ENCODE assay signal across 8 cellular contexts in the genomic region with DNA sequence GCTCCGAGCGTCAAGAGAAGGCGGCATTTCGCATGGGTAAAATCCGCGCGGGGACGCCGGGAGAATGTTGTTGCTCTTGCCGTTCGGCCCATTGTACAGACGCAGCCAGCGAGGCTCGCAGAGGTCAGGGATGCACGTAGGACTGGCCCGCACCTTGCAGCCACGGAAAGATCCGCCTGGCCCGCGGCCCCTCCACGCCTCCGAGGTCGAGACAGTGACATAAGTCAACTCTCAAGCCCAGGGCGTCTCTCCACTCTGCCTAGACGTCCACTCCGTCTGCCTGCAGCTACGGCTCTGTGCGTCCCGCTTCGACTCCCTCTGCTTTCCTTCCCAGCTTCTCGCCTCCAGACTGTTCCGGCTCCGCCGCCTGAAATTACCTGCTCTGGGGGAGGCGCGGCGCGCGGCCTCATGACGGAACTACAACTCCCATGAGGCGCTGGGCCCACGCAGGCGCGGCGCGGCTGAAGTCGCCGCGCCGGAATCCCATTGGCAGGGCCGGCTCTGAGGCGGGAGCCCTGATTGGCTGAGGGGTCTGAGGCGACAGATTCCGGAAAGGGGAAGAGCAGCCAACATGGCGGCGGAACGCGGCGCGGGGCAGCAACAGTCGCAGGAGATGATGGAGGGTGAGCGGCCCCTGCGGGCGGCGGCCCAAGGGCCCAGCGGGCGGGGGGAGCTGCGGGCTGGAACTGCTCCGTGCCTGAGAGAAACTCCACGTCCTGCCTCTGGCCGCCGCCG. TPM values are rescaled to one million over a fixed set of nuclear protein-coding genes. Genes with fewer than 3 reads are reported as not detected.
A peak's percentile ranks its signal among the peaks of the same experiment; 100 is the strongest.
DNase-seq lines count a peak whose midpoint lies in the region; ATAC-seq, FAIRE-seq and TF ChIP-seq lines count a peak whose summit lies in the region.

Gene PPP1R7, plus strand, starts transcription at position 543 of the 735 bp plus-strand sequence. Its CDS starts 29 bp downstream, at position 572.

- TF ChIP-seq EP300 in HepG2 (IDR thresholded peaks at IDR 0.05; ENCODE audit: low read depth in 2 of 2, low read length in 2 of 2) (no peak; a peak in 1 of 4 replicates), HepG2 (CRISPR knock-in tag; IDR thresholded peaks at IDR 0.05; ENCODE audit: borderline replicate concordance) (no peak)

- intact Hi-C loops in dendritic cell treated with granulocyte-macrophage colony-stimulating factor and Interleukin-4, amounts not matched to agents 40 ng/mL and 50 ng/mL, for 4 days (cut with micrococcal nuclease), result loop anchor here (5.0 kb wide), 2 partner anchors 48 to 362 kb away; partner anchors contain the start of gene MTERF4
- intact Hi-C loops in HepG2 (cut with micrococcal nuclease; ENCODE audit: unreplicated experiment), result loop anchor here (1.0 to 2.0 kb wide), 4 partner anchors 47 to 72 kb away; partner anchors contain the start of gene MTERF4

- ATAC-seq in GM19372 (IDR thresholded peaks at IDR 0.05; ENCODE audit: low read depth, unreplicated experiment), result peak; percentile 67
- ATAC-seq in HG03558 (IDR thresholded peaks at IDR 0.05; ENCODE audit: extremely low read depth, unreplicated experiment), result peak; percentile 43
- ATAC-seq in HepG2, result peak; percentile 87

- CTCF ChIA-PET in HepG2 (lab: Yijun Ruan, JAX; ENCODE audit: low intra/inter-chr PET ratio, low total read pairs), result interaction anchor here (1.9 kb wide), 1 partner anchor 72 kb away, joined by 9 read pairs; no protein-coding TSS in a partner anchor

- FAIRE-seq in HepG2 (lab: Jason Lieb, UNC), result peak; percentile 85

- peak within 1 kb of the TSS; percentile 85 for H3K4me3 Mint-ChIP-seq in dendritic cell treated with granulocyte-macrophage colony-stimulating factor and Interleukin-4, amounts not matched to agents 40 ng/mL and 50 ng/mL, for 4 days

- H3K4me3 ChIP-seq in HepG2 (replicated peaks in 1 of 3; ENCODE audit: insufficient read depth in 1 of 3, low read depth in 2 of 3, low read length in 3 of 3), result peak within 1 kb of the TSS; percentile 83 to 96 (median 91)

- 0% methylated on average over 39 of the region's 73 CpGs for WGBS in HepG2 (ENCODE audit: low lambda C conversion rate)

- no TSS peak for BruUV-seq in HepG2 (replicated peaks; lab: Mats Ljungman, UMichigan)

- POLR2A ChIA-PET in HepG2 (lab: Yijun Ruan, JAX), result interaction anchor here (0.7 to 2.7 kb wide), 18 partner anchors 14 to 460 kb away, joined by 3 to 21 read pairs (median 4); partner anchors contain the start of gene MTERF4

- peaks cover 8% of the 10 kb centered on the region for H3K27me3 Mint-ChIP-seq in dendritic cell treated with granulocyte-macrophage colony-stimulating factor and Interleukin-4, amounts not matched to agents 40 ng/mL and 50 ng/mL, for 4 days

- peak within 1 kb of the TSS; percentile 99 for H3K4me2 ChIP-seq in HepG2 (ENCODE audit: low read depth, low read length)

- peak within 1 kb of the TSS; percentile 81 for H3K9ac ChIP-seq in HepG2 (ENCODE audit: insufficient read depth, low read depth, low read length)

- H4K20me1 ChIP-seq in HepG2 (ENCODE audit: insufficient read depth, low read length), result no peaks in the 10 kb centered on the region

- TF ChIP-seq POLR2A in HepG2 (IDR thresholded peaks at IDR 0.05; ENCODE audit: insufficient read depth in 1 of 2, low read depth in 2 of 2, low read length in 2 of 2), result peak; percentile 72 to 90

- peak; percentile 70 for TF ChIP-seq CTCF in HepG2 (CRISPR knock-in tag; IDR thresholded peaks at IDR 0.05)

- H3K27me3 ChIP-seq in HepG2 (ENCODE audit: control insufficient read depth in 1 of 2, insufficient read depth in 2 of 2, low read length in 2 of 2), result no peaks in the 10 kb centered on the region; a peak in 1 of 5 replicates

- TF ChIP-seq RAD21 in HepG2 (CRISPR knock-in tag; IDR thresholded peaks at IDR 0.05), result peak; percentile 84

- H3K9me3 Mint-ChIP-seq in dendritic cell treated with granulocyte-macrophage colony-stimulating factor and Interleukin-4, amounts not matched to agents 40 ng/mL and 50 ng/mL, for 4 days, result no peaks in the 10 kb centered on the region

- peak within 1 kb of the TSS; percentile 83 for H3K27ac Mint-ChIP-seq in dendritic cell treated with granulocyte-macrophage colony-stimulating factor and Interleukin-4, amounts not matched to agents 40 ng/mL and 50 ng/mL, for 4 days

- peaks cover 3 to 11% of the 10 kb centered on the region in 2 experiments; a peak in 3 of 5 replicates for H3K36me3 ChIP-seq in HepG2 (replicated peaks in 1 of 2; ENCODE audit: control insufficient read depth in 1 of 2, insufficient read depth in 2 of 2, low read length in 2 of 2)

- peak within 1 kb of the TSS; percentile 36 for H3K27ac ChIP-seq in HepG2 (ENCODE audit: extremely low read length, insufficient read depth, low read length)

- H3K4me1 ChIP-seq in HepG2 (ENCODE audit: insufficient read depth, low read length), result peaks cover 25% of the 10 kb centered on the region

- H2AFZ ChIP-seq in HepG2 (ENCODE audit: low read length), result peak within 1 kb of the TSS; percentile 87

- H3K4me1 Mint-ChIP-seq in dendritic cell treated with granulocyte-macrophage colony-stimulating factor and Interleukin-4, amounts not matched to agents 40 ng/mL and 50 ng/mL, for 4 days (ENCODE audit: low read depth), result peaks cover 51% of the 10 kb centered on the region

- peaks cover 37% of the 10 kb centered on the region for H3K36me3 Mint-ChIP-seq in dendritic cell treated with granulocyte-macrophage colony-stimulating factor and Interleukin-4, amounts not matched to agents 40 ng/mL and 50 ng/mL, for 4 days (ENCODE audit: low read depth)

- peaks cover 22% of the 10 kb centered on the region for H3K79me2 ChIP-seq in HepG2 (ENCODE audit: insufficient read depth, low read length)

- in situ Hi-C loops in HepG2 (cut with HindIII; ENCODE audit: extremely low pct_ligation_motif_present, low pct_unique_long_range_greater_than_20kb), result no loop called here

- DNase-seq in CD1c-positive myeloid dendritic cell (ENCODE audit: extremely low spot score) (peak; percentile 98), NCI-H748 treated with DMSO at 0.1 percent for 48 hours (lab: John Stamatoyannopoulos, UW) (peak; percentile 89), HepG2 (ENCODE audit: low spot score) (peak; percentile 94)
- peak; percentile 82 to 92 for DNase-seq in activated CD4-positive, alpha-beta T cell treated with anti-CD3 and anti-CD28 coated beads, Interleukin-2, amount 50 U/mL, for 24 hours (ENCODE audit: low read depth in 1 of 2, low spot score in 1 of 2)
- peak; percentile 93 for DNase-seq in stimulated activated CD4-positive, alpha-beta T cell treated with anti-CD3 and anti-CD28 coated beads, Interleukin-4, amount 100 ng/mL, for 1 hour

- H3K9me3 ChIP-seq in HepG2 (ENCODE audit: low read length), result no peaks in the 10 kb centered on the region

TF ChIP-seq in HepG2, 621 proteins besides CTCF, POLR2A, EP300 and RAD21 (continues in another document):
- TF ChIP-seq ARID5B (CRISPR knock-in tag; IDR thresholded peaks at IDR 0.05), result peak; percentile 6; the same call in 1 of the 2 replicates
- TF ChIP-seq THAP11 (CRISPR knock-in tag; IDR thresholded peaks at IDR 0.05), result peak; percentile 100

RNA-seq across cellular contexts. Expression of gene PPP1R7, which starts in this region (rescaled TPM):
- 67.9 and 77.2 TPM in 2 replicates for total RNA-seq in HepG2 (2016; rRNA removed; fragmentation: Illumina TruSeq; extraction: Trizol)
- total RNA-seq in HepG2 (2016; cell fraction: cytosol; rRNA removed; fragmentation: Illumina TruSeq; extraction: Trizol; ENCODE audit: low read depth), result 27.7 and 40.5 TPM in 2 replicates
- 78.8 and 81.3 TPM in 2 replicates for total RNA-seq in HepG2 (2016; cell fraction: insoluble cytoplasmic fraction; rRNA removed; fragmentation: Illumina TruSeq; extraction: Trizol)
- 33.9 and 34.7 TPM in 2 replicates for total RNA-seq in HepG2 (2016; cell fraction: membrane; rRNA removed; fragmentation: Illumina TruSeq; extraction: Trizol)
- total RNA-seq in HepG2 (2016; cell fraction: nucleus; rRNA removed; fragmentation: Illumina TruSeq; extraction: Trizol), result 31.6 and 35.8 TPM in 2 replicates
- 27.4 and 33.3 TPM in 2 replicates for polyA plus RNA-seq in HepG2 (2011; rRNA removed)
- 19.4 and 25.1 TPM in 2 replicates for polyA plus RNA-seq in HepG2 (2011; cell fraction: cytosol; rRNA removed)
- polyA plus RNA-seq in HepG2 (2011; cell fraction: nucleus; rRNA removed), result 14.7 and 16.8 TPM in 2 replicates
- 43.0 and 56.8 TPM in 2 replicates for polyA plus RNA-seq in HepG2 (2012)
- polyA plus RNA-seq in HepG2 (2016; cell fraction: cytosol; fragmentation: Illumina TruSeq; extraction: Trizol; ENCODE audit: low read depth), result 29.9 and 37.7 TPM in 2 replicates
- polyA plus RNA-seq in HepG2 (2016; cell fraction: insoluble cytoplasmic fraction; fragmentation: Illumina TruSeq; extraction: Trizol; ENCODE audit: low read depth), result 99.4 and 106 TPM in 2 replicates
- polyA plus RNA-seq in HepG2 (2016; cell fraction: membrane; fragmentation: Illumina TruSeq; extraction: Trizol; ENCODE audit: low read depth), result 34.4 and 34.7 TPM in 2 replicates
- 52.8 and 60.1 TPM in 2 replicates for polyA plus RNA-seq in HepG2 (2016; cell fraction: nucleus; fragmentation: Illumina TruSeq; extraction: Trizol; ENCODE audit: insufficient read depth, low read depth)
- 22.5 and 25.7 TPM in 2 replicates for polyA minus RNA-seq in HepG2 (2011; rRNA and poly(A)+ RNA removed; ENCODE audit: low replicate concordance)
- polyA minus RNA-seq in HepG2 (2011; cell fraction: cytosol; rRNA and poly(A)+ RNA removed), result 18.4 and 24.7 TPM in 2 replicates
- polyA minus RNA-seq in HepG2 (2011; cell fraction: nucleus; rRNA and poly(A)+ RNA removed), result 24.0 and 27.0 TPM in 2 replicates

Comparison
In these comparisons a context has a peak if more than half of its experiments do, and no peak if none do; other contexts are left out.
1. Peak in every context shown above with its lines: DNase-seq, ATAC-seq, H3K4me3 ChIP-seq and H3K27ac ChIP-seq.